Comparison of ENCODE assay signal across 8 cellular contexts in genomic region chr9:68895741-68896478, GRCh38.
DNase-seq lines count a peak whose midpoint lies in the region; ATAC-seq and TF ChIP-seq lines count a peak whose summit lies in the region.

No MANE protein-coding gene starts in this region.

- H3K36me3 ChIP-seq in vagina (no peaks in the 10 kb centered on the region), gastrocnemius medialis (no peaks in the 10 kb centered on the region)

- H3K4me3 Mint-ChIP-seq in naive B cell: peak overlapping the region; percentile 66 to 85 (median 76)

- H3K4me1 Mint-ChIP-seq in naive B cell: peaks cover 46 to 60% (median 51%) of the 10 kb centered on the region in 3 donors

- H3K9me3 ChIP-seq in vagina: no peaks in the 10 kb centered on the region
- no peaks in the 10 kb centered on the region for H3K9me3 ChIP-seq in gastrocnemius medialis

- no peaks in the 10 kb centered on the region for H3K27me3 Mint-ChIP-seq in naive B cell

- in situ Hi-C loops in gastrocnemius medialis (cut with MboI; ENCODE audit: low sequenced_read_pairs in 4 of 4): no loop called here

- H3K27ac ChIP-seq in vagina (no peak overlapping the region), gastrocnemius medialis (peak overlapping the region in 1 of 4 donors; percentile 25)

- peaks cover 12 to 13% of the 10 kb centered on the region in 2 donors for H3K36me3 Mint-ChIP-seq in naive B cell

- H3K27ac Mint-ChIP-seq in naive B cell: peak overlapping the region; percentile 64 to 96 (median 84)

- H3K9me3 Mint-ChIP-seq in naive B cell: no peaks in the 10 kb centered on the region

- DNase-seq in OCI-M1 (lab: John Stamatoyannopoulos, UW) (peak; percentile 25), naive B cell (peak; percentile 18), vagina (ENCODE audit: extremely low spot score in 2 of 2) (no peak), gastrocnemius medialis (no peak), DMS 273 (lab: John Stamatoyannopoulos, UW; ENCODE audit: unreplicated experiment) (no peak), foreskin melanocyte (no peak)

- peaks cover 10% of the 10 kb centered on the region for H3K4me1 ChIP-seq in vagina
- peaks cover 0 to 2% of the 10 kb centered on the region in 2 donors for H3K4me1 ChIP-seq in gastrocnemius medialis

- peak; percentile 92 for ATAC-seq in GM18858 (IDR thresholded peaks at IDR 0.05; ENCODE audit: unreplicated experiment)
- peak; percentile 78 for ATAC-seq in HG02571 (IDR thresholded peaks at IDR 0.05; ENCODE audit: unreplicated experiment)
- peak; percentile 79 to 81 for ATAC-seq in naive B cell (ENCODE audit: low read depth in 2 of 2)
- ATAC-seq in gastrocnemius medialis: no peak

- TF ChIP-seq POLR2A in vagina (IDR thresholded peaks at IDR 0.05): no peak
- no peak for TF ChIP-seq POLR2A in gastrocnemius medialis (IDR thresholded peaks at IDR 0.05)

- TF ChIP-seq CTCF in vagina (IDR thresholded peaks at IDR 0.05) (no peak), gastrocnemius medialis (IDR thresholded peaks at IDR 0.05 in 4 of 5, conservative IDR thresholded peaks at IDR 0.05 in 1 of 5) (no peak)

- intact Hi-C loops in vagina (cut with DNase I): no loop called here
- intact Hi-C loops in gastrocnemius medialis (cut with DNase I; ENCODE audit: low total_unique reads): no loop called here

- H3K27me3 ChIP-seq in vagina (no peaks in the 10 kb centered on the region), gastrocnemius medialis (no peaks in the 10 kb centered on the region)

- H3K4me3 ChIP-seq in vagina (no peak overlapping the region), gastrocnemius medialis (no peak overlapping the region)

Comparison
In these comparisons a context has a peak if more than half of its experiments do, and no peak if none do; other contexts are left out.
1. ATAC-seq: peak in GM18858 (single experiment), HG02571 (single experiment) and naive B cell (2 of 2); none in gastrocnemius medialis (0 of 2).
2. DNase-seq: peak in OCI-M1 (single experiment) and naive B cell (single experiment); none in vagina (0 of 2), gastrocnemius medialis (0 of 2), DMS 273 (single experiment) and foreskin melanocyte (single experiment).